ENCODE assay signal across 8 cellular contexts in genomic region chr11:820655-821512, GRCh38. TPM values are rescaled to one million over a fixed set of nuclear protein-coding genes. Genes with fewer than 3 reads are reported as not detected.
DNase-seq lines count a peak whose midpoint lies in the region; ATAC-seq and TF ChIP-seq lines count a peak whose summit lies in the region.

No MANE protein-coding gene starts in this region.

- peaks cover 2% of the 10 kb centered on the region for H3K36me3 ChIP-seq in Caco-2 (ENCODE audit: control insufficient read depth, insufficient read depth, low read length)

- no peaks in the 10 kb centered on the region for H3K9me3 Mint-ChIP-seq in Caco-2 (ENCODE audit: unreplicated experiment)

- DNase-seq in Caco-2: no peak
- DNase-seq in NCI-H460 (ENCODE audit: extremely low read depth, low read depth): peak; percentile 67
- peak in 3 of 10 donors; percentile 46 to 81 (median 75) for DNase-seq in dorsolateral prefrontal cortex
- no peak for DNase-seq in RKO (ENCODE audit: low spot score)
- DNase-seq in SHP77 treated with DMSO at 0.1 percent for 48 hours (lab: John Stamatoyannopoulos, UW): no peak

- H3K4me1 ChIP-seq in Caco-2 (peaks cover 35% of the 10 kb centered on the region), mononuclear cell (ENCODE audit: insufficient read depth, low read length) (peaks cover 45% of the 10 kb centered on the region)

- ATAC-seq in GM19397 (IDR thresholded peaks at IDR 0.05; ENCODE audit: unreplicated experiment): no peak
- ATAC-seq in HG03280 (IDR thresholded peaks at IDR 0.05; ENCODE audit: unreplicated experiment): no peak

- no peak overlapping the region for H3K27ac Mint-ChIP-seq in Caco-2 (ENCODE audit: unreplicated experiment)

- H3K4me3 Mint-ChIP-seq in Caco-2 (ENCODE audit: unreplicated experiment): peak overlapping the region; percentile 76

- TF ChIP-seq CTCF in Caco-2 (IDR thresholded peaks at IDR 0.05; ENCODE audit: insufficient read depth in 1 of 2, low read depth in 1 of 2, low read length in 1 of 2, severe bottlenecking in 1 of 2, unreplicated experiment in 1 of 2): no peak
- TF ChIP-seq CTCF in dorsolateral prefrontal cortex (IDR thresholded peaks at IDR 0.05 in 54 of 56, conservative IDR thresholded peaks at IDR 0.05 in 2 of 56; ENCODE audit: low read depth in 1 of 56, partially characterized antibody in 56 of 56): no peak

- peaks cover 56% of the 10 kb centered on the region for H3K36me3 Mint-ChIP-seq in Caco-2 (ENCODE audit: insufficient read depth, unreplicated experiment)

- H3K4me1 Mint-ChIP-seq in Caco-2 (ENCODE audit: low read depth, unreplicated experiment): no peaks in the 10 kb centered on the region

- no peaks in the 10 kb centered on the region for H3K9me3 ChIP-seq in Caco-2
- H3K9me3 ChIP-seq in mononuclear cell (ENCODE audit: low read depth, low read length): no peaks in the 10 kb centered on the region

- peak overlapping the region in 47 of 59 donors; percentile 6 to 93 (median 83) for H3K27ac ChIP-seq in dorsolateral prefrontal cortex

- H3K4me3 ChIP-seq in Caco-2 (ENCODE audit: low read depth, low read length) (peak overlapping the region; percentile 86), dorsolateral prefrontal cortex (peak overlapping the region; percentile 37 to 98 (median 85)), mononuclear cell (ENCODE audit: low read length) (peak overlapping the region; percentile 81)

- H3K27me3 Mint-ChIP-seq in Caco-2 (ENCODE audit: insufficient read depth, unreplicated experiment): no peaks in the 10 kb centered on the region

- no TSS peak for BruUV-seq in Caco-2 (replicated peaks; lab: Mats Ljungman, UMichigan)

- intact Hi-C loops in Caco-2 (cut with micrococcal nuclease; ENCODE audit: unreplicated experiment): no loop called here
- intact Hi-C loops in dorsolateral prefrontal cortex (cut with DNase I): loop anchor here in 1 of 2 donors (1.0 kb wide), 1 partner anchor 11 kb away; no protein-coding TSS in a partner anchor

- no peaks in the 10 kb centered on the region for H3K27me3 ChIP-seq in Caco-2 (replicated peaks; ENCODE audit: control insufficient read depth, insufficient read depth, low read length)
- H3K27me3 ChIP-seq in dorsolateral prefrontal cortex: peaks cover 0 to 6% (median 0%) of the 10 kb centered on the region in 45 donors
- H3K27me3 ChIP-seq in mononuclear cell (ENCODE audit: insufficient read depth, low read length): no peaks in the 10 kb centered on the region

- CTCF ChIA-PET in Caco-2 (lab: Charles Lee): interaction anchor here (1.8 kb wide), 1 partner anchor 10 kb away, joined by 10 read pairs; no protein-coding TSS in a partner anchor

- POLR2A ChIA-PET in Caco-2 (lab: Charles Lee): interaction anchor here (0.6 to 2.5 kb wide), 4 partner anchors 10 to 37 kb away, joined by 3 to 35 read pairs (median 19); partner anchors contain the start of genes CD151 and RPLP2

RNA-seq across cellular contexts. Expression of gene PNPLA2, which starts 2.2 kb away (rescaled TPM):
- total RNA-seq in Caco-2 (2022) (84.7 and 93.6 TPM in 2 replicates), dorsolateral prefrontal cortex (100 to 1,000 TPM in 4 of 120 experiments, 10 to 100 TPM in 116; 45.8 to 113 (median 69.3) TPM), mononuclear cell (81.0 TPM)
- 15.0 and 15.7 TPM in 2 replicates for total RNA-seq in NCI-H460 (2014; rRNA removed; shearing (Covaris generic))
- 47.5 and 78.1 TPM in 2 replicates for polyA plus RNA-seq in NCI-H460 (2014; cell fraction: nucleus; rRNA removed)

RNA-seq across cellular contexts. Expression of gene CRACR2B, which starts 6.8 kb away (rescaled TPM):
- total RNA-seq in Caco-2 (2022): 15.4 and 16.3 TPM in 2 replicates
- total RNA-seq in NCI-H460 (2014; rRNA removed; shearing (Covaris generic)): 5.0 and 5.5 TPM in 2 replicates
- 34.2 and 38.0 TPM in 2 replicates for polyA plus RNA-seq in NCI-H460 (2014; cell fraction: nucleus; rRNA removed)
- total RNA-seq in dorsolateral prefrontal cortex: 1 to 10 TPM in 114 of 120 experiments, under 1 TPM in 6; 0.59 to 7.9 (median 2.4) TPM
- total RNA-seq in mononuclear cell: 0.84 TPM

RNA-seq across cellular contexts. Expression of gene RPLP2, which starts 11.1 kb away (rescaled TPM):
- total RNA-seq in Caco-2 (2022): 2,622 and 2,843 TPM in 2 replicates
- total RNA-seq in NCI-H460 (2014; rRNA removed; shearing (Covaris generic)): 1,205 and 1,442 TPM in 2 replicates
- polyA plus RNA-seq in NCI-H460 (2014; cell fraction: nucleus; rRNA removed): 152 and 204 TPM in 2 replicates
- total RNA-seq in dorsolateral prefrontal cortex: 100 to 1,000 TPM; 332 to 619 (median 470) TPM
- total RNA-seq in mononuclear cell: 653 TPM

RNA-seq across cellular contexts. Expression of gene CD151, which starts 11.9 kb away (rescaled TPM):
- total RNA-seq in Caco-2 (2022) (268 and 302 TPM in 2 replicates), dorsolateral prefrontal cortex (100 to 1,000 TPM in 1 of 120 experiments, 10 to 100 TPM in 119; 20.0 to 110 (median 44.8) TPM), mononuclear cell (28.5 TPM)
- total RNA-seq in NCI-H460 (2014; rRNA removed; shearing (Covaris generic)): 292 and 302 TPM in 2 replicates
- 1,063 and 1,198 TPM in 2 replicates for polyA plus RNA-seq in NCI-H460 (2014; cell fraction: nucleus; rRNA removed)

RNA-seq across cellular contexts. Expression of gene PIDD1, which starts 15.9 kb away (rescaled TPM):
- total RNA-seq in Caco-2 (2022): 21.3 and 25.3 TPM in 2 replicates
- total RNA-seq in NCI-H460 (2014; rRNA removed; shearing (Covaris generic)): 3.1 and 3.6 TPM in 2 replicates
- 88.0 and 98.8 TPM in 2 replicates for polyA plus RNA-seq in NCI-H460 (2014; cell fraction: nucleus; rRNA removed)
- total RNA-seq in dorsolateral prefrontal cortex: 10 to 100 TPM; 15.0 to 65.5 (median 27.2) TPM
- 6.2 TPM for total RNA-seq in mononuclear cell
